In genomic region chr14:34439090-34439489, GRCh38 we compare ENCODE assay signal across 24 cellular contexts. TPM values are rescaled to one million over a fixed set of nuclear protein-coding genes. Genes with fewer than 3 reads are reported as not detected.
DNase-seq lines count a peak whose midpoint lies in the region; ATAC-seq and TF ChIP-seq lines count a peak whose summit lies in the region.
"Had no signal": no experiment of that assay in that cellular context is flagged by ENCODE, and none has a peak within 500 bp of the region (broad histone marks: within the 10 kb centered on the region; RNA-seq: fewer than 3 reads in every experiment).

No MANE protein-coding gene starts in this region.

- H3K27ac ChIP-seq in cardiac muscle cell (no peak overlapping the region), endodermal cell (ENCODE audit: low read depth, low read length) (no peak overlapping the region)
- H3K27ac ChIP-seq: C4-2B had no signal

- H3K4me1 ChIP-seq in cardiac muscle cell (ENCODE audit: low read depth) (no peaks in the 10 kb centered on the region), endodermal cell (ENCODE audit: control insufficient read depth, insufficient read depth, low read length) (no peaks in the 10 kb centered on the region)
- H3K4me1 ChIP-seq: HAP-1 had no signal

- peaks cover 2% of the 10 kb centered on the region for H3K9me3 Mint-ChIP-seq in endodermal cell
- H3K9me3 Mint-ChIP-seq: T-cell had no signal

- H3K4me1 Mint-ChIP-seq in endodermal cell, result peaks cover 13% of the 10 kb centered on the region

- ATAC-seq in Right ventricle myocardium superior (ENCODE audit: poor library complexity) (no peak), HG03457 (IDR thresholded peaks at IDR 0.05; ENCODE audit: unreplicated experiment) (no peak), GM21515 (IDR thresholded peaks at IDR 0.05; ENCODE audit: unreplicated experiment) (no peak)
- ATAC-seq: T-cell had no signal

- H3K9me3 ChIP-seq in cardiac muscle cell (ENCODE audit: low read depth) (no peaks in the 10 kb centered on the region), endodermal cell (ENCODE audit: control insufficient read depth, low read length) (peaks cover 6% of the 10 kb centered on the region)
- H3K9me3 ChIP-seq: HAP-1, MG63 had no signal

- TF ChIP-seq CTCF in cardiac muscle cell (IDR thresholded peaks at IDR 0.05; ENCODE audit: low read depth, low read length) (peak; percentile 3), LNCaP clone FGC (IDR thresholded peaks at IDR 0.05; ENCODE audit: control insufficient read depth, extremely low read depth, insufficient read depth) (0 out of 2 replicates have a peak, but pooled peaks have one; percentile 5), endodermal cell (conservative IDR thresholded peaks at IDR 0.05) (peak; percentile 56), retinal pigment epithelial cell (conservative IDR thresholded peaks at IDR 0.05; ENCODE audit: low read depth, low read length) (peak; percentile 9)

- no peaks in the 10 kb centered on the region for H3K27me3 Mint-ChIP-seq in endodermal cell (ENCODE audit: insufficient read depth)
- H3K27me3 Mint-ChIP-seq: T-cell had no signal

- H3K4me3 Mint-ChIP-seq in endodermal cell, result no peak overlapping the region
- H3K4me3 Mint-ChIP-seq: T-cell had no signal

- H3K27me3 ChIP-seq in cardiac muscle cell (no peaks in the 10 kb centered on the region), endodermal cell (ENCODE audit: control insufficient read depth, insufficient read depth, low read length, poor library complexity, severe bottlenecking) (no peaks in the 10 kb centered on the region)
- H3K27me3 ChIP-seq: MG63 had no signal

- H3K36me3 Mint-ChIP-seq in endodermal cell (ENCODE audit: low read depth), result peaks cover 17% of the 10 kb centered on the region

- DNase-seq in cardiac muscle cell (ENCODE audit: low read depth in 1 of 2, low spot score in 1 of 2) (no peak), Right ventricle myocardium superior (no peak), LNCaP clone FGC (ENCODE audit: low read depth) (no peak), endodermal cell (no peak), retinal pigment epithelial cell (ENCODE audit: low read depth) (no peak)
- DNase-seq in stimulated activated naive CD4-positive, alpha-beta T cell treated with Interleukin-2 at 50 U/mL for 16 hours (lab: John Stamatoyannopoulos, UW), result no peak
- DNase-seq: 8988T, AML-193, DMS53, EL, GF-D8, Karpas-422, MG63, NCI-H1417, NCI-H187, NCI-H446 treated with DMSO at 0.1 percent for 48 hours, NCI-H526 treated with DMSO at 0.1 percent for 48 hours, RPMI8226, SHP77 treated with DMSO at 0.1 percent for 48 hours, T-cell had no signal

- no peak overlapping the region for H3K9ac ChIP-seq in endodermal cell (ENCODE audit: extremely low read depth, low read length, poor library complexity, severe bottlenecking)

- intact Hi-C loops in Right ventricle myocardium superior (cut with DNase I), result no loop called here

- no peak overlapping the region for H3K27ac Mint-ChIP-seq in endodermal cell
- H3K27ac Mint-ChIP-seq: T-cell had no signal

- H3K36me3 ChIP-seq in cardiac muscle cell, result peaks cover 10% of the 10 kb centered on the region
- H3K36me3 ChIP-seq in endodermal cell (ENCODE audit: control insufficient read depth, insufficient read depth, low read length), result peaks cover 16% of the 10 kb centered on the region
- H3K36me3 ChIP-seq: HAP-1, MG63 had no signal

- no peak overlapping the region for H3K4me3 ChIP-seq in cardiac muscle cell
- no peak overlapping the region for H3K4me3 ChIP-seq in LNCaP clone FGC (ENCODE audit: low read depth, low read length)
- H3K4me3 ChIP-seq in endodermal cell (ENCODE audit: low read length), result no peak overlapping the region
- no peak overlapping the region for H3K4me3 ChIP-seq in retinal pigment epithelial cell (ENCODE audit: low read length)
- H3K4me3 ChIP-seq: HAP-1, MG63 had no signal

- WGBS in endodermal cell (ENCODE audit: insufficient coverage in 1 of 2, insufficient read length in 1 of 2), 2 experiments, result 91 to 100% methylated on average over 3 to 4 of the region's 4 CpGs

RNA-seq across cellular contexts. Expression of gene SPTSSA, which starts 22.9 kb away (rescaled TPM):
- total RNA-seq in cardiac muscle cell, result 12.5 and 17.2 TPM in 2 replicates
- polyA plus RNA-seq in cardiac muscle cell, result 38.0 and 40.1 TPM in 2 replicates
- 14.3 TPM for total RNA-seq in Right ventricle myocardium superior
- total RNA-seq in endodermal cell, result 10 to 100 TPM; 28.5 to 37.8 TPM
- polyA plus RNA-seq in endodermal cell (2013, experiment 1 of 2), result 27.4 TPM
- polyA plus RNA-seq in endodermal cell (2013, experiment 2 of 2), result 28.1 TPM

Comparison
In these comparisons a context has a peak if more than half of its experiments do, and no peak if none do; other contexts are left out.
1. CTCF ChIP-seq: peak in every context shown above with its lines; median percentile 56 in endodermal cell; 9 in retinal pigment epithelial cell; 5 in LNCaP clone FGC; 3 in cardiac muscle cell.